ENCODE assay signal across 13 cellular contexts in the genomic region with DNA sequence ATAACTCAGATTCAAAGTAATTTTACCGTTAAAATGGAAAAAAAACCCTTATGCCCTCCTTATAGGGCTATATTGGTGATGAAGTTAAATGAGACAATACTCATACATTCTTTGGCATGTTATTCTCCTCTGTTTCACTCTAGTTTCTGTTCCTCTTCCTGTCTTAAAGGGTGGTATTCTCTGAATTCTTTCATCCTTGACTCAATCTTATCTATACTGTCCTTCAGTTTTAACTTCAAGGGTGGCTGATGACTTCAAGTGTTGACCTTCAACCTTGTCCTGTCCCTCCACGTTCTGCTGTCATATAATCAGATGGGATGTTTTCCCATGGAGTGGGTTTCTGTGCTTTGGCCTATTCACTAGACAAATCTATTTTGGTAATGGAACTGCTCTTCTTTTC. TPM values are rescaled to one million over a fixed set of nuclear protein-coding genes. Genes with fewer than 3 reads are reported as not detected.
DNase-seq lines count a peak whose midpoint lies in the region; ATAC-seq and TF ChIP-seq lines count a peak whose summit lies in the region.
"Had no signal": no experiment of that assay in that cellular context is flagged by ENCODE, and none has a peak within 500 bp of the region (broad histone marks: within the 10 kb centered on the region; RNA-seq: fewer than 3 reads in every experiment).

No MANE protein-coding gene starts in this region.

- peaks cover 0 to 3% of the 10 kb centered on the region in 2 donors for H3K4me1 ChIP-seq in adrenal gland (replicated peaks in 1 of 2)
- H3K4me1 ChIP-seq: BE2C had no signal

- intact Hi-C loops in adrenal gland (cut with DNase I) = no loop called here

- no peak for TF ChIP-seq CTCF in GM13976 (IDR thresholded peaks at IDR 0.05; ENCODE audit: borderline replicate concordance, control extremely low read depth, extremely low read depth, insufficient read depth, missing control alignments)
- TF ChIP-seq CTCF in adrenal gland (IDR thresholded peaks at IDR 0.05) = no peak

- 28 to 45% (median 35%) methylated on average over 2 of the region's 2 CpGs for WGBS in adrenal gland, 4 donors

- no peaks in the 10 kb centered on the region for H3K9me3 ChIP-seq in adrenal gland (replicated peaks in 1 of 3)
- H3K9me3 ChIP-seq: BE2C had no signal

- no peaks in the 10 kb centered on the region for H3K36me3 ChIP-seq in adrenal gland (replicated peaks in 1 of 2)
- H3K36me3 ChIP-seq: BE2C had no signal

- H3K27me3 ChIP-seq in adrenal gland = no peaks in the 10 kb centered on the region
- H3K27me3 ChIP-seq: BE2C had no signal

- H3K27ac ChIP-seq in adrenal gland = no peak overlapping the region

- DNase-seq in GM13976 (ENCODE audit: low spot score) = peak; percentile 44
- no peak for DNase-seq in adrenal gland
- no peak for DNase-seq in NCI-H1436 treated with DMSO at 0.1 percent for 48 hours (lab: John Stamatoyannopoulos, UW)
- no peak for DNase-seq in NCI-H774 (lab: John Stamatoyannopoulos, UW)
- DNase-seq in D341Med (ENCODE audit: low spot score) = no peak
- DNase-seq: BE2C; kidney; NCI-H1417 treated with DMSO at 0.1 percent for 48 hours; stimulated activated naive CD8-positive, alpha-beta T cell treated with anti-CD3 and anti-CD28 coated beads, Interleukin-15, amount 100 ng/mL, for 72 hours; T-helper 9 cell had no signal

- in situ Hi-C loops in GM13976 (cut with MboI; ENCODE audit: low sequenced_read_pairs, unreplicated experiment) = loop anchor here (25.0 kb wide), 1 partner anchor 251 kb away; no protein-coding TSS in a partner anchor

- TF ChIP-seq POLR2A in adrenal gland (IDR thresholded peaks at IDR 0.05) = no peak

- no peak overlapping the region for H3K4me3 ChIP-seq in adrenal gland

- ATAC-seq in GM19397 (IDR thresholded peaks at IDR 0.05; ENCODE audit: unreplicated experiment) = peak; percentile 83
- ATAC-seq in HG02870 (IDR thresholded peaks at IDR 0.05; ENCODE audit: unreplicated experiment) = peak; percentile 89
- ATAC-seq in HG03565 (IDR thresholded peaks at IDR 0.05; ENCODE audit: unreplicated experiment) = peak; percentile 97
- ATAC-seq: stimulated activated naive CD8-positive, alpha-beta T cell treated with anti-CD3 and anti-CD28 coated beads, Interleukin-15, amount 100 ng/mL, for 72 hours had no signal

RNA-seq across cellular contexts. Expression of a gene that starts 44.0 kb away (rescaled TPM):
- 10 to 100 TPM; 15.0 to 45.1 (median 21.9) TPM for total RNA-seq in adrenal gland
- polyA plus RNA-seq in adrenal gland = 10 to 100 TPM in 1 of 3 donors, 1 to 10 TPM in 2; 2.6 to 17.8 (median 3.9) TPM
